8 cellular contexts compared by ENCODE assay signal in the genomic region with DNA sequence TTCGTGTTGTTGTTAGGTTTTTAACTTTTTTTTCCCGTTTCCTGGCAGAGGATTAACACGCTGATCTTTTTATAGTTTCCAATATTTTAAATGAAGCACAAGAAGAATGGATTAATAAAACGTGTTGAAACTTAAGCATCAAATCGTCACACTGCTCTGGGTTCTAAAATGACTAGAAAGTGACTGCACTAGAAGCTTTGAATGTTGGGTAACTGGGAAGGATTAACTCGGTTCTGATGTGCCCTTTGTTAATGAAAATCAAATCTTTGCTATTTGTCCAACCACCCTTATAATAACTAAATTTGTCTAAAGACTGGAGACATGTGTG.
DNase-seq lines count a peak whose midpoint lies in the region; ATAC-seq and TF ChIP-seq lines count a peak whose summit lies in the region.

No MANE protein-coding gene starts in this region.

- H3K27ac ChIP-seq in ACC112 (ENCODE audit: low read depth, low read length): peak overlapping the region; percentile 98
- no peak overlapping the region for H3K27ac ChIP-seq in SU-DHL-6 (ENCODE audit: low read depth, low read length)
- peak overlapping the region; percentile 90 for H3K27ac ChIP-seq in foreskin keratinocyte

- H3K9me3 ChIP-seq in SU-DHL-6 (ENCODE audit: insufficient read depth, low read length): no peaks in the 10 kb centered on the region

- H3K27ac Mint-ChIP-seq in stimulated activated naive B cell treated with anti-CD40 and anti-IgM and Interleukin-4, amounts not matched to agents 10 μg/mL and 1 μg/mL and 100 μg/mL, for 72 hours: peak overlapping the region; percentile 89

- H3K4me1 ChIP-seq in ACC112 (ENCODE audit: control insufficient read depth, insufficient read depth, low read length, unreplicated experiment) (peaks cover 50% of the 10 kb centered on the region), foreskin keratinocyte (peaks cover 18% of the 10 kb centered on the region)

- H3K79me2 ChIP-seq in ACC112 (ENCODE audit: control insufficient read depth, insufficient read depth, low read length, unreplicated experiment) (no peaks in the 10 kb centered on the region), SU-DHL-6 (ENCODE audit: insufficient read depth, low read length) (no peaks in the 10 kb centered on the region)

- H3K27me3 ChIP-seq in ACC112 (ENCODE audit: insufficient read depth, low read length) (no peaks in the 10 kb centered on the region), SU-DHL-6 (ENCODE audit: low read length) (no peaks in the 10 kb centered on the region), foreskin keratinocyte (no peaks in the 10 kb centered on the region)

- no peak for DNase-seq in foreskin keratinocyte
- no peak for DNase-seq in stimulated activated naive B cell treated with anti-CD40 and anti-IgM and Interleukin-4, amounts not matched to agents 10 μg/mL and 1 μg/mL and 100 μg/mL, for 72 hours
- no peak for DNase-seq in germinal center (ENCODE audit: low spot score)
- DNase-seq in NCI-H526 treated with DMSO at 0.1 percent for 48 hours (lab: John Stamatoyannopoulos, UW): no peak

- H3F3A ChIP-seq in SU-DHL-6 (ENCODE audit: insufficient read depth): no peaks in the 10 kb centered on the region

- peak overlapping the region; percentile 80 to 85 for H3K4me3 Mint-ChIP-seq in stimulated activated naive B cell treated with anti-CD40 and anti-IgM and Interleukin-4, amounts not matched to agents 10 μg/mL and 1 μg/mL and 100 μg/mL, for 72 hours

- no peak overlapping the region for H3K9ac ChIP-seq in SU-DHL-6 (ENCODE audit: low read length)

- ATAC-seq in GM19455 (IDR thresholded peaks at IDR 0.05; ENCODE audit: unreplicated experiment): peak; percentile 15
- no peak for ATAC-seq in foreskin keratinocyte
- ATAC-seq in stimulated activated naive B cell treated with anti-CD40 and anti-IgM and Interleukin-4, amounts not matched to agents 10 μg/mL and 1 μg/mL and 100 μg/mL, for 72 hours (replicated peaks): peak in 1 of 2 donors; percentile 6
- no peak for ATAC-seq in HG03280 (IDR thresholded peaks at IDR 0.05; ENCODE audit: unreplicated experiment)

- H3K4me1 Mint-ChIP-seq in stimulated activated naive B cell treated with anti-CD40 and anti-IgM and Interleukin-4, amounts not matched to agents 10 μg/mL and 1 μg/mL and 100 μg/mL, for 72 hours: peaks cover 9 to 25% of the 10 kb centered on the region in 2 donors

- peaks cover 0 to 5% of the 10 kb centered on the region in 2 donors for H3K27me3 Mint-ChIP-seq in stimulated activated naive B cell treated with anti-CD40 and anti-IgM and Interleukin-4, amounts not matched to agents 10 μg/mL and 1 μg/mL and 100 μg/mL, for 72 hours

- no peaks in the 10 kb centered on the region for H4K20me1 ChIP-seq in SU-DHL-6 (ENCODE audit: low read depth, low read length)

- H3K4me2 ChIP-seq in SU-DHL-6 (ENCODE audit: low read depth, low read length, poor library complexity, severe bottlenecking): peak overlapping the region; percentile 53

- peaks cover 7 to 15% of the 10 kb centered on the region in 2 donors for H3K9me3 Mint-ChIP-seq in stimulated activated naive B cell treated with anti-CD40 and anti-IgM and Interleukin-4, amounts not matched to agents 10 μg/mL and 1 μg/mL and 100 μg/mL, for 72 hours

- no peaks in the 10 kb centered on the region for H3K36me3 ChIP-seq in ACC112 (ENCODE audit: insufficient read depth, low read length)
- H3K36me3 ChIP-seq in SU-DHL-6 (ENCODE audit: low read length): no peaks in the 10 kb centered on the region

- H3K9me2 ChIP-seq in SU-DHL-6 (replicated peaks; ENCODE audit: insufficient read depth, low read length): no peaks in the 10 kb centered on the region

- H2AFZ ChIP-seq in ACC112 (ENCODE audit: low read length, unreplicated experiment) (peak overlapping the region; percentile 16), SU-DHL-6 (ENCODE audit: low read depth, low read length, severe bottlenecking) (peak overlapping the region; percentile 23)

- no peak for TF ChIP-seq CTCF in SU-DHL-6 (IDR thresholded peaks at IDR 0.05; ENCODE audit: insufficient read depth, low read length, poor library complexity, severe bottlenecking)
- TF ChIP-seq CTCF in foreskin keratinocyte (conservative IDR thresholded peaks at IDR 0.05): no peak

- peaks cover 0 to 9% of the 10 kb centered on the region in 2 donors for H3K36me3 Mint-ChIP-seq in stimulated activated naive B cell treated with anti-CD40 and anti-IgM and Interleukin-4, amounts not matched to agents 10 μg/mL and 1 μg/mL and 100 μg/mL, for 72 hours

- H3K4me3 ChIP-seq in ACC112 (ENCODE audit: low read depth, low read length) (peak overlapping the region; percentile 63), SU-DHL-6 (ENCODE audit: insufficient read depth, low read length, poor library complexity, severe bottlenecking) (peak overlapping the region; percentile 42)
